In the genomic region with DNA sequence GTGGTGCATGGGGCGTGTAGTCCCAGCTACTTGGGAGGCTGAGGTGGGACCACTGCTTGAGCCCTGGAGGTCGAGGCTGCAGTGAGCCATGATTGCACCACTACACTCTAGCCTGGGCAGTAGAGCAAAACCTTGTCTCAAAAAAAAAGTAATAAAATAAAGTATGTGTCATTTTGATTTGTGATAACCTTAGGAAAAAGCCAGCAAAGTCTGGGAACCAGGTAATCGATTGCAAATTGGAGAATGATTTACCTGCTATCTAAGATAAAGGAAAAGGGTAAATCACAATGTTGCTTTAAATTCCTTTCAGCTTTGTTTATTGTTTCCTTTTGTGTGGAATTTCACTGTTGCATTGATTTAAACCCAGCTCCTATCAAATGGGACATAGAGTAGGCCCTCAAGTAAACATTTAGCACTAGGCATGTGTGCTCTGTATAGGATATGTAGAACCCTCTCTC, we compare ENCODE assay signal across 29 cellular contexts.
"Had no signal": no experiment of that assay in that cellular context is flagged by ENCODE, and none has a peak within 500 bp of the region (broad histone marks: within the 10 kb centered on the region; RNA-seq: fewer than 3 reads in every experiment).

No MANE protein-coding gene starts in this region.

- ATAC-seq: activated CD4-positive, alpha-beta T cell treated with anti-CD3 and anti-CD28 coated beads for 36 hours; activated CD8-positive, alpha-beta T cell treated with anti-CD3 and anti-CD28 coated beads, Interleukin-2, amount 10 ng/mL, durations not matched to agents 7 days and 5 days; activated naive CD8-positive, alpha-beta T cell treated with anti-CD3 and anti-CD28 coated beads, Interleukin-2, amount 50 U/mL, for 24 hours; K562; Panc1 had no signal

- DNase-seq: activated CD4-positive, alpha-beta T cell treated with anti-CD3 and anti-CD28 coated beads for 36 hours; activated CD4-positive, alpha-beta T cell treated with anti-CD3 and anti-CD28 coated beads, Interleukin-2, amount 10 ng/mL, durations not matched to agents 7 days and 5 days; activated CD4-positive, alpha-beta T cell treated with anti-CD3 and anti-CD28 coated beads, Interleukin-2, amount 50 U/mL, for 48 hours; activated CD8-positive, alpha-beta T cell treated with anti-CD3 and anti-CD28 coated beads, Interleukin-2, amount 10 ng/mL, durations not matched to agents 7 days and 5 days; activated gamma-delta T cell treated with Interleukin-2 at 50 U/mL for 16 hours; activated naive CD4-positive, alpha-beta T cell treated with anti-CD3 and anti-CD28 coated beads for 36 hours; activated naive CD8-positive, alpha-beta T cell treated with anti-CD3 and anti-CD28 coated beads, Interleukin-2, amount 50 U/mL, for 24 hours; activated T-cell treated with anti-CD3 and anti-CD28 coated beads, Interleukin-2, amount 50 U/mL, for 24 hours; anterior cingulate cortex; brain microvascular endothelial cell; central memory CD4-positive, alpha-beta T cell; NCI-H1092 treated with DMSO at 0.1 percent for 48 hours; NCI-H1417; NCI-H146; NCI-H187; NCI-H2081; NCI-H226; NCI-H446 treated with DMSO at 0.1 percent for 48 hours; NCI-H524; SHP77; SJCRH30; SK-N-SH had no signal

- H3K9me3 Mint-ChIP-seq: activated naive CD4-positive, alpha-beta T cell treated with anti-CD3 and anti-CD28 coated beads for 36 hours; activated naive CD8-positive, alpha-beta T cell treated with anti-CD3 and anti-CD28 coated beads, Interleukin-2, amount 50 U/mL, for 24 hours; activated T-cell treated with anti-CD3 and anti-CD28 coated beads, Interleukin-2, amount 50 U/mL, for 24 hours; activated T-helper 2 cell treated with anti-CD3 and anti-CD28 coated beads, Interferon-gamma antibody, Interleukin-2, Interleukin-4, amounts not matched to agents 10 μg/mL and 5 μg/mL and 100 μg/mL, durations not matched to agents 14 hours and 24 hours and 36 hours; T-helper 1 cell treated with Interleukin-12 subunit alpha and Interleukin-12 subunit beta and Interleukin-4 antibody, amounts not matched to agents 30 μg/mL and 1 μg/mL, for 36 hours; T-helper 2 cell treated with Interferon-gamma antibody and Interleukin-4, amounts not matched to agents 5 μg/mL and 100 μg/mL, for 36 hours had no signal

- H3K4me1 Mint-ChIP-seq: activated CD4-positive, alpha-beta T cell treated with anti-CD3 and anti-CD28 coated beads for 36 hours; activated CD4-positive, alpha-beta T cell treated with anti-CD3 and anti-CD28 coated beads, Interleukin-2, amount 10 ng/mL, durations not matched to agents 7 days and 5 days; activated naive CD8-positive, alpha-beta T cell treated with anti-CD3 and anti-CD28 coated beads, Interleukin-2, amount 50 U/mL, for 24 hours had no signal

- H3K27me3 ChIP-seq: brain microvascular endothelial cell, SJCRH30 had no signal

- H3K4me3 ChIP-seq: K562, SJCRH30 had no signal

- H3K9me3 ChIP-seq: SJCRH30, SK-N-SH had no signal

- H3K36me3 ChIP-seq: brain microvascular endothelial cell, SJCRH30 had no signal

- H3K4me1 ChIP-seq: SJCRH30 had no signal

- H3K4me3 Mint-ChIP-seq: activated CD4-positive, alpha-beta T cell treated with anti-CD3 and anti-CD28 coated beads for 36 hours; activated CD4-positive, alpha-beta T cell treated with anti-CD3 and anti-CD28 coated beads, Interleukin-2, amount 10 ng/mL, durations not matched to agents 7 days and 5 days; activated CD8-positive, alpha-beta T cell treated with anti-CD3 and anti-CD28 coated beads, Interleukin-2, amount 10 ng/mL, durations not matched to agents 7 days and 5 days; activated naive CD4-positive, alpha-beta T cell treated with anti-CD3 and anti-CD28 coated beads for 36 hours; activated naive CD8-positive, alpha-beta T cell; activated naive CD8-positive, alpha-beta T cell treated with anti-CD3 and anti-CD28 coated beads, Interleukin-2, amount 50 U/mL, for 24 hours; activated T-cell treated with anti-CD3 and anti-CD28 coated beads, Interleukin-2, amount 50 U/mL, for 24 hours; T-helper 1 cell treated with Interleukin-12 subunit alpha and Interleukin-12 subunit beta and Interleukin-4 antibody, amounts not matched to agents 30 μg/mL and 1 μg/mL, for 36 hours; T-helper 2 cell treated with Interferon-gamma antibody and Interleukin-4, amounts not matched to agents 5 μg/mL and 100 μg/mL, for 36 hours had no signal

- H3K27ac ChIP-seq: brain microvascular endothelial cell, SJCRH30 had no signal

- H3K27ac Mint-ChIP-seq: activated CD4-positive, alpha-beta T cell treated with anti-CD3 and anti-CD28 coated beads for 36 hours; activated CD4-positive, alpha-beta T cell treated with anti-CD3 and anti-CD28 coated beads, Interleukin-2, amount 10 ng/mL, durations not matched to agents 7 days and 5 days; activated CD8-positive, alpha-beta T cell treated with anti-CD3 and anti-CD28 coated beads, Interleukin-2, amount 10 ng/mL, durations not matched to agents 7 days and 5 days; activated naive CD4-positive, alpha-beta T cell treated with anti-CD3 and anti-CD28 coated beads for 36 hours; activated naive CD8-positive, alpha-beta T cell; activated naive CD8-positive, alpha-beta T cell treated with anti-CD3 and anti-CD28 coated beads, Interleukin-2, amount 50 U/mL, for 24 hours; activated T-cell treated with anti-CD3 and anti-CD28 coated beads, Interleukin-2, amount 50 U/mL, for 24 hours; activated T-helper 2 cell treated with anti-CD3 and anti-CD28 coated beads, Interferon-gamma antibody, Interleukin-2, Interleukin-4, amounts not matched to agents 10 μg/mL and 5 μg/mL and 100 μg/mL, durations not matched to agents 14 hours and 24 hours and 36 hours; T-helper 1 cell treated with Interleukin-12 subunit alpha and Interleukin-12 subunit beta and Interleukin-4 antibody, amounts not matched to agents 30 μg/mL and 1 μg/mL, for 36 hours; T-helper 2 cell treated with Interferon-gamma antibody and Interleukin-4, amounts not matched to agents 5 μg/mL and 100 μg/mL, for 36 hours had no signal

- FAIRE-seq: K562, TTC549 had no signal

- H3K27me3 Mint-ChIP-seq: activated CD4-positive, alpha-beta T cell treated with anti-CD3 and anti-CD28 coated beads for 36 hours; activated CD4-positive, alpha-beta T cell treated with anti-CD3 and anti-CD28 coated beads, Interleukin-2, amount 10 ng/mL, durations not matched to agents 7 days and 5 days; activated naive CD8-positive, alpha-beta T cell; activated naive CD8-positive, alpha-beta T cell treated with anti-CD3 and anti-CD28 coated beads, Interleukin-2, amount 50 U/mL, for 24 hours; activated T-cell treated with anti-CD3 and anti-CD28 coated beads, Interleukin-2, amount 50 U/mL, for 24 hours had no signal
